In genomic region chr7:158468225-158468624, GRCh38 we compare ENCODE assay signal across 1 cellular context.
TF ChIP-seq lines count a peak whose summit lies in the region.

No MANE protein-coding gene starts in this region.

TF ChIP-seq in GM23338, 12 proteins besides CTCF, POLR2A, EP300 and RAD21 (continued from another document):
- no peak for TF ChIP-seq ZNF462 (CRISPR knock-in tag; IDR thresholded peaks at IDR 0.05)
TF ChIP-seq in GM23338: peak in this region for 0.
